In genomic region chr14:75222208-75222701, GRCh38 we compare ENCODE assay signal across 10 cellular contexts. TPM values are rescaled to one million over a fixed set of nuclear protein-coding genes. Genes with fewer than 3 reads are reported as not detected.
DNase-seq lines count a peak whose midpoint lies in the region; ATAC-seq and TF ChIP-seq lines count a peak whose summit lies in the region.
"Had no signal": no experiment of that assay in that cellular context is flagged by ENCODE, and none has a peak within 500 bp of the region (broad histone marks: within the 10 kb centered on the region; RNA-seq: fewer than 3 reads in every experiment).

No MANE protein-coding gene starts in this region.

- H3K9me3 ChIP-seq in OCI-LY7 (ENCODE audit: low read length): no peaks in the 10 kb centered on the region
- H3K9me3 ChIP-seq in gastroesophageal sphincter: no peaks in the 10 kb centered on the region
- H3K9me3 ChIP-seq in transverse colon: no peaks in the 10 kb centered on the region

- no peaks in the 10 kb centered on the region for H3K79me2 ChIP-seq in OCI-LY7 (ENCODE audit: insufficient read depth, low read depth, low read length)

- H3K27ac ChIP-seq in OCI-LY7 (ENCODE audit: low read depth, low read length, poor library complexity, severe bottlenecking) (peak overlapping the region; percentile 51), gastroesophageal sphincter (no peak overlapping the region), transverse colon (no peak overlapping the region)
- H3K27ac ChIP-seq: 22Rv1 had no signal

- intact Hi-C loops in OCI-LY7 (cut with micrococcal nuclease; ENCODE audit: unreplicated experiment): loop anchor here (2.0 kb wide), 2 partner anchors 27 to 73 kb away; no protein-coding TSS in a partner anchor
- intact Hi-C loops in transverse colon (cut with DNase I; ENCODE audit: low total_unique reads): no loop called here
- intact Hi-C loops in lower leg skin (cut with DNase I; ENCODE audit: low total_unique reads): no loop called here

- no peaks in the 10 kb centered on the region for H4K20me1 ChIP-seq in OCI-LY7 (ENCODE audit: insufficient read depth, low read length)

- TF ChIP-seq CTCF in OCI-LY7 (conservative IDR thresholded peaks at IDR 0.05; ENCODE audit: low read length): no peak
- TF ChIP-seq CTCF in gastroesophageal sphincter (IDR thresholded peaks at IDR 0.05): no peak
- TF ChIP-seq CTCF in transverse colon (IDR thresholded peaks at IDR 0.05): no peak
- TF ChIP-seq CTCF in lower leg skin (IDR thresholded peaks at IDR 0.05): no peak

- no peaks in the 10 kb centered on the region for H3K36me3 ChIP-seq in OCI-LY7 (ENCODE audit: insufficient read depth, low read length)
- no peaks in the 10 kb centered on the region for H3K36me3 ChIP-seq in gastroesophageal sphincter
- H3K36me3 ChIP-seq in transverse colon: no peaks in the 10 kb centered on the region

- peak; percentile 44 for DNase-seq in SIG-M5 treated with dmso at 0.1 percent for 504 hours (lab: John Stamatoyannopoulos, UW; ENCODE audit: unreplicated experiment)
- DNase-seq in SIG-M5 (lab: John Stamatoyannopoulos, UW): no peak
- peak; percentile 69 for DNase-seq in OCI-LY7 (ENCODE audit: low spot score)
- DNase-seq in transverse colon: no peak
- no peak for DNase-seq in lower leg skin (ENCODE audit: low spot score in 2 of 2)
- DNase-seq in SW480 (ENCODE audit: low spot score): no peak
- no peak for DNase-seq in activated CD4-positive, alpha-beta T cell treated with anti-CD3 and anti-CD28 coated beads, Interleukin-2, amount 50 U/mL, for 48 hours
- DNase-seq: stimulated activated CD8-positive, alpha-beta memory T cell treated with anti-CD3 and anti-CD28 coated beads, Interleukin-4, amount 100 ng/mL, for 48 hours had no signal

- H3K27me3 ChIP-seq in gastroesophageal sphincter: no peaks in the 10 kb centered on the region
- no peaks in the 10 kb centered on the region for H3K27me3 ChIP-seq in transverse colon

- H3K4me3 ChIP-seq in OCI-LY7 (ENCODE audit: low read depth, low read length, poor library complexity, severe bottlenecking) (no peak overlapping the region), gastroesophageal sphincter (no peak overlapping the region), transverse colon (no peak overlapping the region), lower leg skin (ENCODE audit: low read depth, poor library complexity, severe bottlenecking) (no peak overlapping the region)

- POLR2A ChIA-PET in OCI-LY7 (lab: Charles Lee): interaction anchor here (0.5 to 0.9 kb wide), 5 partner anchors 22 to 1509 kb away, joined by 3 to 5 read pairs (median 4); no protein-coding TSS in a partner anchor

- H3K4me1 ChIP-seq in OCI-LY7 (ENCODE audit: insufficient read depth, low read length, poor library complexity, severe bottlenecking) (peaks cover 35% of the 10 kb centered on the region), gastroesophageal sphincter (no peaks in the 10 kb centered on the region), transverse colon (peaks cover 0 to 17% (median 0%) of the 10 kb centered on the region in 4 donors)

- 74 to 85% methylated on average over 3 to 9 of the region's 12 CpGs for WGBS in gastroesophageal sphincter (ENCODE audit: low coverage in 1 of 2), 2 donors
- WGBS in transverse colon (ENCODE audit: low coverage in 1 of 2), 2 donors: 60 to 66% methylated on average over 2 to 12 of the region's 12 CpGs
- 53 to 63% methylated on average over 12 of the region's 12 CpGs for WGBS in lower leg skin, 2 donors

- no peak for TF ChIP-seq POLR2A in gastroesophageal sphincter (IDR thresholded peaks at IDR 0.05)
- no peak for TF ChIP-seq POLR2A in transverse colon (IDR thresholded peaks at IDR 0.05)
- TF ChIP-seq POLR2A in lower leg skin (IDR thresholded peaks at IDR 0.05): no peak

- in situ Hi-C loops in transverse colon (cut with MboI; ENCODE audit: low pct_ligation_motif_present in 1 of 4, low pct_unique_long_range_greater_than_20kb in 1 of 4, low sequenced_read_pairs in 3 of 4): no loop called here

- BruUV-seq in OCI-LY7 (replicated peaks; lab: Mats Ljungman, UMichigan): no TSS peak

- no peaks in the 10 kb centered on the region for H3K9me2 ChIP-seq in OCI-LY7 (ENCODE audit: insufficient read depth, low read length)

- H2AFZ ChIP-seq in OCI-LY7 (ENCODE audit: low read length): peak overlapping the region; percentile 54; the same call in 1 of the 2 replicates

- TF ChIP-seq EP300 in gastroesophageal sphincter (IDR thresholded peaks at IDR 0.05): no peak
- TF ChIP-seq EP300 in transverse colon (IDR thresholded peaks at IDR 0.05; ENCODE audit: low read depth): peak; percentile 27

- CTCF ChIA-PET in OCI-LY7 (lab: Charles Lee; ENCODE audit: unreplicated experiment): interaction anchor here (0.6 to 0.8 kb wide), 2 partner anchors 20 to 39 kb away, joined by 3 read pairs; no protein-coding TSS in a partner anchor

- ATAC-seq in gastroesophageal sphincter: peak; percentile 78

- H3K4me2 ChIP-seq in OCI-LY7 (ENCODE audit: low read length): peak overlapping the region; percentile 47

RNA-seq across cellular contexts. Expression of gene TMED10, which starts 45.8 kb away (rescaled TPM):
- total RNA-seq in OCI-LY7 (2014; rRNA removed; shearing (Covaris generic)): 63.1 and 129 TPM in 2 replicates
- total RNA-seq in OCI-LY7 (2022) (221 and 232 TPM in 2 replicates), gastroesophageal sphincter (100 to 1,000 TPM; 140 to 241 (median 162) TPM), transverse colon (100 to 1,000 TPM in 3 of 4 donors, 10 to 100 TPM in 1; 70.3 to 255 (median 244) TPM), lower leg skin (100 to 1,000 TPM; 144 to 208 (median 184) TPM)

RNA-seq across cellular contexts. Expression of gene FOS, which starts 56.4 kb away (rescaled TPM):
- 12.4 and 16.9 TPM in 2 replicates for total RNA-seq in OCI-LY7 (2014; rRNA removed; shearing (Covaris generic))
- total RNA-seq in OCI-LY7 (2022): 3.3 and 4.6 TPM in 2 replicates
- 100 to 1,000 TPM in 3 of 4 donors, 10 to 100 TPM in 1; 78.0 to 286 (median 179) TPM for total RNA-seq in gastroesophageal sphincter
- total RNA-seq in transverse colon: 1,000 to 10,000 TPM in 2 of 4 donors, 100 to 1,000 TPM in 2; 345 to 1,356 (median 884) TPM
- total RNA-seq in lower leg skin: 100 to 1,000 TPM; 154 to 448 (median 330) TPM

Comparison
In these comparisons a context has a peak if more than half of its experiments do, and no peak if none do; other contexts are left out.
1. DNase-seq: peak in SIG-M5 treated with dmso at 0.1 percent for 504 hours (single experiment) and OCI-LY7 (single experiment); none in SIG-M5 (single experiment), transverse colon (single experiment), lower leg skin (0 of 2), SW480 (single experiment) and activated CD4-positive, alpha-beta T cell treated with anti-CD3 and anti-CD28 coated beads, Interleukin-2, amount 50 U/mL, for 48 hours (0 of 2).
2. RNA of gene FOS, which starts 56.4 kb away (total RNA-seq): 345 to 1,356 TPM in transverse colon, 154 to 448 TPM in lower leg skin and 78.0 to 286 TPM in gastroesophageal sphincter; 3.3 to 16.9 TPM in OCI-LY7; every median in the first group is over 4 times any median in the second.